In the genomic region with DNA sequence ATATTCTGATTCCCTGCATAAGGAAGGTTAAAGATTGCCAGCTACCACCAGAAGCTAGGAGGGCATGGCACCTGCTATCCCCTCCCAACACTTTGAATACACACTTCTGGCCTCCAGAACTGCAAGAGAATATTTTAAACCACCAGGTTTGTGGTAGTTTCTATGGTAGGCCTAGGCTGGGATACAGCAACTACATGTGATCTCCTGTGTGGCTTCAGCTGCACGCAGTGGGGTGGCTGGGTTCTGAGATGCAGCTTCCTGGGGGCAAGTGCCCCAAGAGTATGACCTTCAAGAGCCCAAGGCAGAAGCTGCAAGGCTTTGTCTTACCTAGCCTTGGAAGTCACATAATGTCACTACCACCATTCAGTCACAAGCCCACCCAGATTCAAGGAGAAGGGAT, we compare ENCODE assay signal across 38 cellular contexts.
"Had no signal": no experiment of that assay in that cellular context is flagged by ENCODE, and none has a peak within 500 bp of the region (broad histone marks: within the 10 kb centered on the region; RNA-seq: fewer than 3 reads in every experiment).

No MANE protein-coding gene starts in this region.

- H3K9me3 ChIP-seq: adrenal gland, ascending aorta, body of pancreas, breast epithelium had no signal

- H3K27ac Mint-ChIP-seq: activated naive CD4-positive, alpha-beta T cell treated with anti-CD3 and anti-CD28 coated beads for 36 hours; activated naive CD4-positive, alpha-beta T cell treated with anti-CD3 and anti-CD28 coated beads, Interleukin-2, amount 10 ng/mL, durations not matched to agents 7 days and 5 days; activated naive CD4-positive, alpha-beta T cell treated with anti-CD3 and anti-CD28 coated beads, Interleukin-2, amount 50 U/mL, for 24 hours; activated naive CD4-positive, alpha-beta T cell treated with anti-CD3 and anti-CD28 coated beads, Interleukin-2, amount 50 U/mL, for 72 hours; activated naive CD8-positive, alpha-beta T cell treated with anti-CD3 and anti-CD28 coated beads for 36 hours; activated naive CD8-positive, alpha-beta T cell treated with anti-CD3 and anti-CD28 coated beads, Interleukin-2, amount 10 ng/mL, durations not matched to agents 7 days and 5 days; activated naive CD8-positive, alpha-beta T cell treated with anti-CD3 and anti-CD28 coated beads, Interleukin-2, amount 50 U/mL, for 24 hours; activated T-cell treated with anti-CD3 and anti-CD28 coated beads, Interleukin-2, amount 50 U/mL, for 24 hours; activated T-cell treated with anti-CD3 and anti-CD28 coated beads, Interleukin-2, amount 50 U/mL, for 72 hours; activated T-helper 1 cell treated with anti-CD3 and anti-CD28 coated beads, Interleukin-12 subunit alpha, Interleukin-12 subunit beta, Interleukin-2, Interleukin-4 antibody, amounts not matched to agents 30 ng/mL and 10 ng/mL and 1 ng/mL, durations not matched to agents 14 hours and 24 hours and 36 hours; activated T-helper 17 cell treated with anti-CD3 and anti-CD28 coated beads, Interleukin-2, amount 50 U/mL, for 72 hours; activated T-helper 2 cell treated with anti-CD3 and anti-CD28 coated beads, Interferon-gamma antibody, Interleukin-2, Interleukin-4, amounts not matched to agents 10 μg/mL and 5 μg/mL and 100 μg/mL, durations not matched to agents 14 hours and 24 hours and 36 hours; brain had no signal

- H3K4me1 Mint-ChIP-seq: activated T-helper 17 cell treated with anti-CD3 and anti-CD28 coated beads, Interleukin-2, amount 50 U/mL, for 72 hours; brain had no signal

- H3K4me3 Mint-ChIP-seq: activated naive CD4-positive, alpha-beta T cell treated with anti-CD3 and anti-CD28 coated beads for 36 hours; activated naive CD4-positive, alpha-beta T cell treated with anti-CD3 and anti-CD28 coated beads, Interleukin-2, amount 10 ng/mL, durations not matched to agents 7 days and 5 days; activated naive CD4-positive, alpha-beta T cell treated with anti-CD3 and anti-CD28 coated beads, Interleukin-2, amount 50 U/mL, for 24 hours; activated naive CD8-positive, alpha-beta T cell; activated naive CD8-positive, alpha-beta T cell treated with anti-CD3 and anti-CD28 coated beads for 36 hours; activated naive CD8-positive, alpha-beta T cell treated with anti-CD3 and anti-CD28 coated beads, Interleukin-2, amount 10 ng/mL, durations not matched to agents 7 days and 5 days; activated naive CD8-positive, alpha-beta T cell treated with anti-CD3 and anti-CD28 coated beads, Interleukin-2, amount 50 U/mL, for 24 hours; activated T-cell treated with anti-CD3 and anti-CD28 coated beads, Interleukin-2, amount 50 U/mL, for 24 hours; activated T-cell treated with anti-CD3 and anti-CD28 coated beads, Interleukin-2, amount 50 U/mL, for 4 hours; activated T-cell treated with anti-CD3 and anti-CD28 coated beads, Interleukin-2, amount 50 U/mL, for 72 hours; activated T-helper 1 cell treated with anti-CD3 and anti-CD28 coated beads, Interleukin-12 subunit alpha, Interleukin-12 subunit beta, Interleukin-2, Interleukin-4 antibody, amounts not matched to agents 30 ng/mL and 10 ng/mL and 1 ng/mL, durations not matched to agents 14 hours and 24 hours and 36 hours; activated T-helper 17 cell treated with anti-CD3 and anti-CD28 coated beads, Interleukin-2, amount 50 U/mL, for 72 hours; brain; central memory CD8-positive, alpha-beta T cell had no signal

- H3K4me3 ChIP-seq: adrenal gland, ascending aorta, body of pancreas, breast epithelium, cardiac muscle cell had no signal

- H3K9me3 Mint-ChIP-seq: activated naive CD4-positive, alpha-beta T cell treated with anti-CD3 and anti-CD28 coated beads for 36 hours; activated naive CD4-positive, alpha-beta T cell treated with anti-CD3 and anti-CD28 coated beads, Interleukin-2, amount 10 ng/mL, durations not matched to agents 7 days and 5 days; activated naive CD4-positive, alpha-beta T cell treated with anti-CD3 and anti-CD28 coated beads, Interleukin-2, amount 50 U/mL, for 24 hours; activated naive CD4-positive, alpha-beta T cell treated with anti-CD3 and anti-CD28 coated beads, Interleukin-2, amount 50 U/mL, for 72 hours; activated T-cell treated with anti-CD3 and anti-CD28 coated beads, Interleukin-2, amount 50 U/mL, for 24 hours; activated T-helper 17 cell treated with anti-CD3 and anti-CD28 coated beads, Interleukin-2, amount 50 U/mL, for 72 hours; activated T-helper 2 cell treated with anti-CD3 and anti-CD28 coated beads, Interferon-gamma antibody, Interleukin-2, Interleukin-4, amounts not matched to agents 10 μg/mL and 5 μg/mL and 100 μg/mL, durations not matched to agents 14 hours and 24 hours and 36 hours; central memory CD8-positive, alpha-beta T cell had no signal

- H3K4me1 ChIP-seq: adrenal gland, ascending aorta, breast epithelium had no signal

- H3K36me3 ChIP-seq: adrenal gland, ascending aorta, brain microvascular endothelial cell, breast epithelium, cardiac muscle cell had no signal

- DNase-seq: activated effector memory CD4-positive, alpha-beta T cell treated with anti-CD3 and anti-CD28 coated beads, Interleukin-2, amount 50 U/mL, for 16 hours; activated effector memory CD4-positive, alpha-beta T cell treated with Interleukin-2 at 50 U/mL for 16 hours; activated gamma-delta T cell; activated gamma-delta T cell treated with Interleukin-2 at 50 U/mL for 16 hours; activated naive CD4-positive, alpha-beta T cell; activated naive CD4-positive, alpha-beta T cell treated with anti-CD3 and anti-CD28 coated beads for 36 hours; activated naive CD4-positive, alpha-beta T cell treated with anti-CD3 and anti-CD28 coated beads, Interleukin-2, amount 10 ng/mL, durations not matched to agents 7 days and 5 days; activated naive CD4-positive, alpha-beta T cell treated with anti-CD3 and anti-CD28 coated beads, Interleukin-2, amount 50 U/mL, for 16 hours; activated naive CD4-positive, alpha-beta T cell treated with Interleukin-2 at 50 U/mL for 16 hours; activated naive CD8-positive, alpha-beta T cell treated with anti-CD3 and anti-CD28 coated beads for 36 hours; activated naive CD8-positive, alpha-beta T cell treated with anti-CD3 and anti-CD28 coated beads, Interleukin-2, amount 10 ng/mL, durations not matched to agents 7 days and 5 days; activated naive CD8-positive, alpha-beta T cell treated with anti-CD3 and anti-CD28 coated beads, Interleukin-2, amount 50 U/mL, for 24 hours; activated T-cell treated with anti-CD3 and anti-CD28 coated beads, Interleukin-2, amount 50 U/mL, for 1 hour; activated T-cell treated with anti-CD3 and anti-CD28 coated beads, Interleukin-2, amount 50 U/mL, for 24 hours; activated T-cell treated with anti-CD3 and anti-CD28 coated beads, Interleukin-2, amount 50 U/mL, for 4 hours; activated T-cell treated with anti-CD3 and anti-CD28 coated beads, Interleukin-2, amount 50 U/mL, for 48 hours; activated T-cell treated with anti-CD3 and anti-CD28 coated beads, Interleukin-2, amount 50 U/mL, for 72 hours; adrenal gland; amniotic stem cell; amygdala; anterior cingulate cortex; aorta; body of pancreas; brain microvascular endothelial cell; caudate nucleus; central memory CD4-positive, alpha-beta T cell; cerebellar nuclear complex had no signal

- H3K36me3 Mint-ChIP-seq: activated naive CD4-positive, alpha-beta T cell treated with anti-CD3 and anti-CD28 coated beads, Interleukin-2, amount 10 ng/mL, durations not matched to agents 7 days and 5 days; activated naive CD4-positive, alpha-beta T cell treated with anti-CD3 and anti-CD28 coated beads, Interleukin-2, amount 50 U/mL, for 24 hours; activated naive CD4-positive, alpha-beta T cell treated with anti-CD3 and anti-CD28 coated beads, Interleukin-2, amount 50 U/mL, for 72 hours; activated naive CD8-positive, alpha-beta T cell treated with anti-CD3 and anti-CD28 coated beads for 36 hours; brain had no signal

- H3K27ac ChIP-seq: adrenal gland, ascending aorta, body of pancreas, brain microvascular endothelial cell, breast epithelium, cardiac muscle cell had no signal

- H3K27me3 ChIP-seq: adrenal gland, ascending aorta, body of pancreas, brain microvascular endothelial cell, breast epithelium, cardiac muscle cell had no signal

- ATAC-seq: activated naive CD4-positive, alpha-beta T cell treated with anti-CD3 and anti-CD28 coated beads, Interleukin-2, amount 50 U/mL, for 72 hours; activated naive CD8-positive, alpha-beta T cell treated with anti-CD3 and anti-CD28 coated beads, Interleukin-2, amount 50 U/mL, for 24 hours; activated T-cell treated with anti-CD3 and anti-CD28 coated beads, Interleukin-2, amount 50 U/mL, for 4 hours; activated T-cell treated with anti-CD3 and anti-CD28 coated beads, Interleukin-2, amount 50 U/mL, for 72 hours; activated T-helper 17 cell treated with anti-CD3 and anti-CD28 coated beads, Interleukin-2, amount 50 U/mL, for 72 hours; body of pancreas had no signal
